Comparison of ENCODE assay signal across 9 cellular contexts in genomic region chr10:77844713-77845454, GRCh38.
DNase-seq lines count a peak whose midpoint lies in the region; ATAC-seq, FAIRE-seq and TF ChIP-seq lines count a peak whose summit lies in the region.
"Had no signal": no experiment of that assay in that cellular context is flagged by ENCODE, and none has a peak within 500 bp of the region (broad histone marks: within the 10 kb centered on the region; RNA-seq: fewer than 3 reads in every experiment).

No MANE protein-coding gene starts in this region.

- intact Hi-C loops in left colon (cut with DNase I, micrococcal nuclease), result loop anchor here in 1 of 2 donors (2.0 to 10.0 kb wide), 2 partner anchors 80 to 130 kb away; partner anchors contain the start of gene DLG5

- peak overlapping the region; percentile 60 for H3K27ac ChIP-seq in brain microvascular endothelial cell

- peaks cover 19% of the 10 kb centered on the region for H3K36me3 ChIP-seq in brain microvascular endothelial cell (replicated peaks)

- no peak for TF ChIP-seq POLR2A in GM12892 (IDR thresholded peaks at IDR 0.05; ENCODE audit: low read depth, low read length)

- peak; percentile 95 for DNase-seq in A172 (ENCODE audit: low spot score)
- DNase-seq in HS-5 (ENCODE audit: low read depth), result peak; percentile 72
- peak; percentile 79 for DNase-seq in brain microvascular endothelial cell
- DNase-seq in left colon, result peak; percentile 53 to 75
- no peak for DNase-seq in activated T-cell treated with anti-CD3 and anti-CD28 coated beads, Interleukin-2, amount 50 U/mL, for 1 hour
- no peak for DNase-seq in GM12892 (ENCODE audit: insufficient read length)
- DNase-seq: NCI-H1436 had no signal

- ATAC-seq in left colon (peak; percentile 72), GM18867 (IDR thresholded peaks at IDR 0.05; ENCODE audit: unreplicated experiment) (no peak), HG03097 (IDR thresholded peaks at IDR 0.05; ENCODE audit: low FRiP score, unreplicated experiment) (no peak)

- no peak for TF ChIP-seq CTCF in brain microvascular endothelial cell (IDR thresholded peaks at IDR 0.05; ENCODE audit: low read depth, low read length, missing control alignments)

- FAIRE-seq in GM12892 (lab: Jason Lieb, UNC), result no peak

- no peaks in the 10 kb centered on the region for H3K27me3 ChIP-seq in brain microvascular endothelial cell (replicated peaks)

- in situ Hi-C loops in brain microvascular endothelial cell (cut with HindIII; ENCODE audit: low pct_ligation_motif_present, low sequenced_read_pairs), result no loop called here

- no peak overlapping the region for H3K4me3 ChIP-seq in brain microvascular endothelial cell (ENCODE audit: low read depth, low read length)

Comparison
In these comparisons a context has a peak if more than half of its experiments do, and no peak if none do; other contexts are left out.
1. DNase-seq: peak in A172 (single experiment), HS-5 (single experiment), brain microvascular endothelial cell (single experiment) and left colon (2 of 2); none in activated T-cell treated with anti-CD3 and anti-CD28 coated beads, Interleukin-2, amount 50 U/mL, for 1 hour (single experiment) and GM12892 (single experiment).